In the genomic region with DNA sequence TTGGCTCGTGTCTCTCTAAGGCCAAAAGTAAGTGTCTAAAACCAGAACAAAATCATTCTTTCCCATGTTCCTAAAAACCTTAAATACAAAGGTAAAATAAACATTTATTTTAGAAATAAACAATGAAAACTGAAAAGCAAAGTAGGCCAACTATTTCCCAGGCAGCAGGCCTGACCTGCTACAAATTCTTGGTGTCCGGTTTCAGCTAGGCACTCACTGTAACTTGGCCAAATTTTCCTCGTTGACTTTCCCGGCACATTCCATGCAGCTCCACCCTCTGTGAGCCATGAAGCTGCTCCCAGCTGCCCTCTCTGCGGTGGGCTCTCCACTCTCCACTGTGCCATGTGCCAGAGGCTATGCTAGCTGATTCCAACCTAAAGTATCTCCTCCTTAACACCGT, we compare ENCODE assay signal across 1 cellular context.
TF ChIP-seq lines count a peak whose summit lies in the region.

No MANE protein-coding gene starts in this region.

TF ChIP-seq in GM23338, 12 proteins besides CTCF, POLR2A, EP300 and RAD21 (continued from another document):
- TF ChIP-seq, protein P1, sequence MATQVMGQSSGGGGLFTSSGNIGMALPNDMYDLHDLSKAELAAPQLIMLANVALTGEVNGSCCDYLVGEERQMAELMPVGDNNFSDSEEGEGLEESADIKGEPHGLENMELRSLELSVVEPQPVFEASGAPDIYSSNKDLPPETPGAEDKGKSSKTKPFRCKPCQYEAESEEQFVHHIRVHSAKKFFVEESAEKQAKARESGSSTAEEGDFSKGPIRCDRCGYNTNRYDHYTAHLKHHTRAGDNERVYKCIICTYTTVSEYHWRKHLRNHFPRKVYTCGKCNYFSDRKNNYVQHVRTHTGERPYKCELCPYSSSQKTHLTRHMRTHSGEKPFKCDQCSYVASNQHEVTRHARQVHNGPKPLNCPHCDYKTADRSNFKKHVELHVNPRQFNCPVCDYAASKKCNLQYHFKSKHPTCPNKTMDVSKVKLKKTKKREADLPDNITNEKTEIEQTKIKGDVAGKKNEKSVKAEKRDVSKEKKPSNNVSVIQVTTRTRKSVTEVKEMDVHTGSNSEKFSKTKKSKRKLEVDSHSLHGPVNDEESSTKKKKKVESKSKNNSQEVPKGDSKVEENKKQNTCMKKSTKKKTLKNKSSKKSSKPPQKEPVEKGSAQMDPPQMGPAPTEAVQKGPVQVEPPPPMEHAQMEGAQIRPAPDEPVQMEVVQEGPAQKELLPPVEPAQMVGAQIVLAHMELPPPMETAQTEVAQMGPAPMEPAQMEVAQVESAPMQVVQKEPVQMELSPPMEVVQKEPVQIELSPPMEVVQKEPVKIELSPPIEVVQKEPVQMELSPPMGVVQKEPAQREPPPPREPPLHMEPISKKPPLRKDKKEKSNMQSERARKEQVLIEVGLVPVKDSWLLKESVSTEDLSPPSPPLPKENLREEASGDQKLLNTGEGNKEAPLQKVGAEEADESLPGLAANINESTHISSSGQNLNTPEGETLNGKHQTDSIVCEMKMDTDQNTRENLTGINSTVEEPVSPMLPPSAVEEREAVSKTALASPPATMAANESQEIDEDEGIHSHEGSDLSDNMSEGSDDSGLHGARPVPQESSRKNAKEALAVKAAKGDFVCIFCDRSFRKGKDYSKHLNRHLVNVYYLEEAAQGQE (IDR thresholded peaks at IDR 0.05; ENCODE audit: unreplicated experiment): no peak
- TF ChIP-seq CREB1 (CRISPR knock-in tag; IDR thresholded peaks at IDR 0.05; ENCODE audit: low read depth) (no peak), JUNB (IDR thresholded peaks at IDR 0.05; ENCODE audit: unreplicated experiment) (no peak), STAT1 (IDR thresholded peaks at IDR 0.05; ENCODE audit: unreplicated experiment) (no peak)
- TF ChIP-seq, protein P2, sequence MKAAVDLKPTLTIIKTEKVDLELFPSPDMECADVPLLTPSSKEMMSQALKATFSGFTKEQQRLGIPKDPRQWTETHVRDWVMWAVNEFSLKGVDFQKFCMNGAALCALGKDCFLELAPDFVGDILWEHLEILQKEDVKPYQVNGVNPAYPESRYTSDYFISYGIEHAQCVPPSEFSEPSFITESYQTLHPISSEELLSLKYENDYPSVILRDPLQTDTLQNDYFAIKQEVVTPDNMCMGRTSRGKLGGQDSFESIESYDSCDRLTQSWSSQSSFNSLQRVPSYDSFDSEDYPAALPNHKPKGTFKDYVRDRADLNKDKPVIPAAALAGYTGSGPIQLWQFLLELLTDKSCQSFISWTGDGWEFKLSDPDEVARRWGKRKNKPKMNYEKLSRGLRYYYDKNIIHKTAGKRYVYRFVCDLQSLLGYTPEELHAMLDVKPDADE (IDR thresholded peaks at IDR 0.05): no peak
